ENCODE assay signal across 1 cellular context in the genomic region with DNA sequence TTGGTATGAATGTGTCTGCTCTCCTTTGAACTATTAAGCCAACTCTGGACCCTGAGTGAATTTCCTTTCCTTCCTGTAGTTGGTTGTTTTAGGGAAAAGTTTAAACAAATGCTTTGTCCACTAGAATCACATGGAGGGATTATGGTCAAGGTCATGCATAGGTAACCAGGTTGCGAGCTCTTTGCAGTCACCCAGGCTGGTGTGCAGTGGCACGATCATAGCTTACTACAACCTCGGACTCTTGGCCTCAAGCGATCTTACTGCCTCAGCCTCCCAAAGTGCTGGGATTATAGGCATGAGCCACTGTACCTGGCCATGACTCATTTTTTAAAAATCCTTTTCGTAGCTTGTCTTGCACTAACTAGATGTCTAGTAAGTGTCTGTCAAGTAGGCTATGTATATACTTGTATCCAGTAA.
A peak's percentile ranks its signal among the peaks of the same experiment; 100 is the strongest.
TF ChIP-seq lines count a peak whose summit lies in the region.

No MANE protein-coding gene starts in this region.

TF ChIP-seq in HepG2, 621 proteins besides CTCF, POLR2A, EP300 and RAD21 (continued from another document and continues in another):
- TF ChIP-seq ZNF687 (CRISPR knock-in tag; IDR thresholded peaks at IDR 0.05) (peak; percentile 19; the same call in 1 of the 2 replicates), ZNF510 (CRISPR knock-in tag; IDR thresholded peaks at IDR 0.05; ENCODE audit: low read depth) (no peak), RARG (CRISPR knock-in tag; IDR thresholded peaks at IDR 0.05; ENCODE audit: low read depth) (no peak), RBM22 (optimal IDR thresholded peaks at IDR 0.05; ENCODE audit: low read length) (no peak), ZNF33A (CRISPR knock-in tag; IDR thresholded peaks at IDR 0.05; ENCODE audit: borderline replicate concordance) (peak; percentile 71; the same call in 1 of the 2 replicates), ZNF431 (CRISPR knock-in tag; IDR thresholded peaks at IDR 0.05; ENCODE audit: borderline replicate concordance, low read depth) (no peak; the same call in 1 of the 2 replicates), SSRP1 (CRISPR knock-in tag; IDR thresholded peaks at IDR 0.05) (no peak), EED (CRISPR knock-in tag; IDR thresholded peaks at IDR 0.05) (no peak), PATZ1 (CRISPR knock-in tag; IDR thresholded peaks at IDR 0.05) (peak; percentile 51; the same call in 1 of the 2 replicates), ZBTB46 (CRISPR knock-in tag; IDR thresholded peaks at IDR 0.05; ENCODE audit: borderline replicate concordance) (no peak), DNMT1 (CRISPR knock-in tag; IDR thresholded peaks at IDR 0.05) (no peak), NR1H2 (CRISPR knock-in tag; IDR thresholded peaks at IDR 0.05; ENCODE audit: borderline replicate concordance, low read depth) (no peak), GTF3A (CRISPR knock-in tag; conservative IDR thresholded peaks at IDR 0.05) (no peak), ZMYM3 (CRISPR knock-in tag; IDR thresholded peaks at IDR 0.05) (peak; percentile 93), MATR3 (CRISPR knock-in tag; IDR thresholded peaks at IDR 0.05) (no peak), GPN1 (CRISPR knock-in tag; IDR thresholded peaks at IDR 0.05; ENCODE audit: borderline replicate concordance) (no peak), ZNF644 (CRISPR knock-in tag; IDR thresholded peaks at IDR 0.05; ENCODE audit: low read depth) (peak; percentile 97), SMARCE1 (IDR thresholded peaks at IDR 0.05; ENCODE audit: borderline replicate concordance) (no peak), FOSL2 (CRISPR knock-in tag; IDR thresholded peaks at IDR 0.05) (peak; percentile 90), HMG20A (CRISPR knock-in tag; IDR thresholded peaks at IDR 0.05; ENCODE audit: borderline replicate concordance) (peak; percentile 93), PHB2 (IDR thresholded peaks at IDR 0.05; ENCODE audit: partially characterized antibody) (no peak), SRSF9 (IDR thresholded peaks at IDR 0.05; ENCODE audit: borderline replicate concordance, insufficient read depth, low read depth, low read length, poor library complexity, severe bottlenecking) (no peak), POLR2G (IDR thresholded peaks at IDR 0.05; ENCODE audit: low read depth, low read length) (no peak), ZSCAN31 (CRISPR knock-in tag; IDR thresholded peaks at IDR 0.05; ENCODE audit: low read depth) (no peak), ERF (CRISPR knock-in tag; IDR thresholded peaks at IDR 0.05) (peak; percentile 83; the same call in 1 of the 2 replicates), TFAP4 (IDR thresholded peaks at IDR 0.05; ENCODE audit: borderline replicate concordance, low read depth) (peak; percentile 76; the same call in 1 of the 2 replicates), ZNF30 (CRISPR knock-in tag; IDR thresholded peaks at IDR 0.05) (no peak), MTA1 (CRISPR knock-in tag; IDR thresholded peaks at IDR 0.05; ENCODE audit: borderline replicate concordance) (no peak), TCF7 (IDR thresholded peaks at IDR 0.05; ENCODE audit: low read depth) (peak; percentile 63), ZNF768 (CRISPR knock-in tag; IDR thresholded peaks at IDR 0.05) (no peak), ZFP90 (CRISPR knock-in tag; IDR thresholded peaks at IDR 0.05; ENCODE audit: borderline replicate concordance) (peak; percentile 82; the same call in 1 of the 2 replicates), MTA3 (CRISPR knock-in tag; IDR thresholded peaks at IDR 0.05) (no peak), NFE2L1 (CRISPR knock-in tag; IDR thresholded peaks at IDR 0.05; ENCODE audit: borderline replicate concordance) (no peak), ZIK1 (CRISPR knock-in tag; IDR thresholded peaks at IDR 0.05; ENCODE audit: borderline replicate concordance, low read depth) (no peak), SIX1 (CRISPR knock-in tag; IDR thresholded peaks at IDR 0.05; ENCODE audit: borderline replicate concordance) (peak; percentile 39; the same call in 1 of the 2 replicates), ZNF446 (CRISPR knock-in tag; IDR thresholded peaks at IDR 0.05) (no peak), HNF4A (CRISPR knock-in tag; IDR thresholded peaks at IDR 0.05) (peak; percentile 90), STAT5B (CRISPR knock-in tag; IDR thresholded peaks at IDR 0.05) (no peak), ZNF563 (CRISPR knock-in tag; IDR thresholded peaks at IDR 0.05) (no peak), RARA (CRISPR knock-in tag; IDR thresholded peaks at IDR 0.05) (peak; percentile 97), PPARG (CRISPR knock-in tag; conservative IDR thresholded peaks at IDR 0.05) (peak; percentile 93), NR2F1 (CRISPR knock-in tag; IDR thresholded peaks at IDR 0.05) (peak in 1 of 2 experiments; percentile 56; a peak in 1 of 4 replicates), MAF1 (CRISPR knock-in tag; IDR thresholded peaks at IDR 0.05; ENCODE audit: borderline replicate concordance) (no peak), TAF1 (CRISPR knock-in tag; IDR thresholded peaks at IDR 0.05) (no peak), MYNN (CRISPR knock-in tag; IDR thresholded peaks at IDR 0.05; ENCODE audit: low read depth) (no peak), ZNF652 (CRISPR knock-in tag; IDR thresholded peaks at IDR 0.05; ENCODE audit: borderline replicate concordance, low read depth) (peak; percentile 57; the same call in 1 of the 2 replicates), RXRB (CRISPR knock-in tag; IDR thresholded peaks at IDR 0.05; ENCODE audit: borderline replicate concordance) (peak; percentile 96), ZNF556 (CRISPR knock-in tag; IDR thresholded peaks at IDR 0.05; ENCODE audit: borderline replicate concordance) (peak; percentile 89; the same call in 1 of the 2 replicates), CCDC6 (CRISPR knock-in tag; IDR thresholded peaks at IDR 0.05) (no peak), SRSF1 (optimal IDR thresholded peaks at IDR 0.05; ENCODE audit: low read depth, low read length) (no peak)
- TF ChIP-seq, protein P1, sequence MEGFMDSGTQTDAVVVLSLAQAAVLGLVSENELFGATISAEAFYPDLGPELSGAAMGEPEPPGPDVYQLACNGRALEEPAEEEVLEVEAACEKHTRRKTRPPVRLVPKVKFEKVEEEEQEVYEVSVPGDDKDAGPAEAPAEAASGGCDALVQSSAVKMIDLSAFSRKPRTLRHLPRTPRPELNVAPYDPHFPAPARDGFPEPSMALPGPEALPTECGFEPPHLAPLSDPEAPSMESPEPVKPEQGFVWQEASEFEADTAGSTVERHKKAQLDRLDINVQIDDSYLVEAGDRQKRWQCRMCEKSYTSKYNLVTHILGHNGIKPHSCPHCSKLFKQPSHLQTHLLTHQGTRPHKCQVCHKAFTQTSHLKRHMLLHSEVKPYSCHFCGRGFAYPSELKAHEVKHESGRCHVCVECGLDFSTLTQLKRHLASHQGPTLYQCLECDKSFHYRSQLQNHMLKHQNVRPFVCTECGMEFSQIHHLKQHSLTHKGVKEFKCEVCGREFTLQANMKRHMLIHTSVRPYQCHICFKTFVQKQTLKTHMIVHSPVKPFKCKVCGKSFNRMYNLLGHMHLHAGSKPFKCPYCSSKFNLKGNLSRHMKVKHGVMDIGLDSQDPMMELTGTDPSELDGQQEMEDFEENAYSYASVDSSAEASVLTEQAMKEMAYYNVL (CRISPR knock-in tag; IDR thresholded peaks at IDR 0.05; ENCODE audit: borderline replicate concordance), result peak; percentile 92
- TF ChIP-seq, protein P2, sequence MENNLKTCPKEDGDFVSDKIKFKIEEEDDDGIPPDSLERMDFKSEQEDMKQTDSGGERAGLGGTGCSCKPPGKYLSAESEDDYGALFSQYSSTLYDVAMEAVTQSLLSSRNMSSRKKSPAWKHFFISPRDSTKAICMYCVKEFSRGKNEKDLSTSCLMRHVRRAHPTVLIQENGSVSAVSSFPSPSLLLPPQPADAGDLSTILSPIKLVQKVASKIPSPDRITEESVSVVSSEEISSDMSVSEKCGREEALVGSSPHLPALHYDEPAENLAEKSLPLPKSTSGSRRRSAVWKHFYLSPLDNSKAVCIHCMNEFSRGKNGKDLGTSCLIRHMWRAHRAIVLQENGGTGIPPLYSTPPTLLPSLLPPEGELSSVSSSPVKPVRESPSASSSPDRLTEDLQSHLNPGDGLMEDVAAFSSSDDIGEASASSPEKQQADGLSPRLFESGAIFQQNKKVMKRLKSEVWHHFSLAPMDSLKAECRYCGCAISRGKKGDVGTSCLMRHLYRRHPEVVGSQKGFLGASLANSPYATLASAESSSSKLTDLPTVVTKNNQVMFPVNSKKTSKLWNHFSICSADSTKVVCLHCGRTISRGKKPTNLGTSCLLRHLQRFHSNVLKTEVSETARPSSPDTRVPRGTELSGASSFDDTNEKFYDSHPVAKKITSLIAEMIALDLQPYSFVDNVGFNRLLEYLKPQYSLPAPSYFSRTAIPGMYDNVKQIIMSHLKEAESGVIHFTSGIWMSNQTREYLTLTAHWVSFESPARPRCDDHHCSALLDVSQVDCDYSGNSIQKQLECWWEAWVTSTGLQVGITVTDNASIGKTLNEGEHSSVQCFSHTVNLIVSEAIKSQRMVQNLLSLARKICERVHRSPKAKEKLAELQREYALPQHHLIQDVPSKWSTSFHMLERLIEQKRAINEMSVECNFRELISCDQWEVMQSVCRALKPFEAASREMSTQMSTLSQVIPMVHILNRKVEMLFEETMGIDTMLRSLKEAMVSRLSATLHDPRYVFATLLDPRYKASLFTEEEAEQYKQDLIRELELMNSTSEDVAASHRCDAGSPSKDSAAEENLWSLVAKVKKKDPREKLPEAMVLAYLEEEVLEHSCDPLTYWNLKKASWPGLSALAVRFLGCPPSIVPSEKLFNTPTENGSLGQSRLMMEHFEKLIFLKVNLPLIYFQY (CRISPR knock-in tag; IDR thresholded peaks at IDR 0.05; ENCODE audit: borderline replicate concordance), result no peak
- TF ChIP-seq, protein P3, sequence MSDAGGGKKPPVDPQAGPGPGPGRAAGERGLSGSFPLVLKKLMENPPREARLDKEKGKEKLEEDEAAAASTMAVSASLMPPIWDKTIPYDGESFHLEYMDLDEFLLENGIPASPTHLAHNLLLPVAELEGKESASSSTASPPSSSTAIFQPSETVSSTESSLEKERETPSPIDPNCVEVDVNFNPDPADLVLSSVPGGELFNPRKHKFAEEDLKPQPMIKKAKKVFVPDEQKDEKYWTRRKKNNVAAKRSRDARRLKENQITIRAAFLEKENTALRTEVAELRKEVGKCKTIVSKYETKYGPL (CRISPR knock-in tag; IDR thresholded peaks at IDR 0.05), result no peak
